In the genomic region with DNA sequence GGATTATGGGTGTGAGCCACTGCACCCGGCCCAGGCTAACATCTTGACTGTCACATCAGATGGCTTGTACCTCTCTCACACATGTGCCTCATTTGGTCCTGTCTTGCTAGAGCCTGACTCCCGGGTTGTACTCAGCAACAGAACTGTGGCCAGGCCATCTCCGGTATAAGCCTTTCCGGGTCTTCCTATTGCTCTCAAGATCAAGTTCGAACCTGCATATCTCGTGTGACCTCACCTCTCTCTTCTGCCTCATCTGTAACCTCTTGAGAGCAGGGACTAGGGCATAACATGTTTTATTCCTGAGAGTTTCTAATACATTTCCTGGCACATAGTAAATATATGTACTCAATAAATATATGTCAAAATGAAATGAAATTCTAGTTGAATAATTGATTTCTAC, we compare ENCODE assay signal across 13 cellular contexts.
A peak's percentile ranks its signal among the peaks of the same experiment; 100 is the strongest.
DNase-seq lines count a peak whose midpoint lies in the region; ATAC-seq and TF ChIP-seq lines count a peak whose summit lies in the region.
"Had no signal": no experiment of that assay in that cellular context is flagged by ENCODE, and none has a peak within 500 bp of the region (broad histone marks: within the 10 kb centered on the region; RNA-seq: fewer than 3 reads in every experiment).

No MANE protein-coding gene starts in this region.

- no peak overlapping the region for H2BK15ac ChIP-seq in mesendoderm (replicated peaks; ENCODE audit: low read depth)

- no peak overlapping the region for H2AFZ ChIP-seq in mammary epithelial cell (ENCODE audit: low read depth, low read length)

- H3K36me3 Mint-ChIP-seq in endodermal cell (ENCODE audit: low read depth), result no peaks in the 10 kb centered on the region
- no peaks in the 10 kb centered on the region for H3K36me3 Mint-ChIP-seq in natural killer cell treated with Interleukin-12 subunit alpha and Interleukin-12 subunit beta and Interleukin-15 and Interleukin-18, amount 100 ng/mL, for 72 hours

- no peak for TF ChIP-seq CTCF in mammary epithelial cell (conservative IDR thresholded peaks at IDR 0.05 in 1 of 2, IDR thresholded peaks at IDR 0.05 in 1 of 2; ENCODE audit: extremely low read depth in 1 of 2, insufficient read depth in 1 of 2, low read depth in 1 of 2, low read length in 2 of 2)
- TF ChIP-seq CTCF in breast epithelium (IDR thresholded peaks at IDR 0.05), result no peak
- no peak for TF ChIP-seq CTCF in endodermal cell (conservative IDR thresholded peaks at IDR 0.05)
- TF ChIP-seq CTCF in heart right ventricle (IDR thresholded peaks at IDR 0.05), result no peak

- no peak overlapping the region for H3K27ac ChIP-seq in mammary epithelial cell (ENCODE audit: insufficient read depth, low read depth, low read length)
- no peak overlapping the region for H3K27ac ChIP-seq in breast epithelium
- H3K27ac ChIP-seq in endodermal cell (ENCODE audit: low read depth, low read length), result no peak overlapping the region
- no peak overlapping the region for H3K27ac ChIP-seq in mesendoderm (ENCODE audit: low read depth, low read length)
- H3K27ac ChIP-seq in heart right ventricle, result no peak overlapping the region
- H3K27ac ChIP-seq: 22Rv1 had no signal

- no peak for ATAC-seq in heart right ventricle
- ATAC-seq in natural killer cell treated with Interleukin-12 subunit alpha and Interleukin-12 subunit beta and Interleukin-15 and Interleukin-18, amount 100 ng/mL, for 72 hours, result no peak

- no peak overlapping the region for H2BK5ac ChIP-seq in mesendoderm (ENCODE audit: low read length)

- H3K27me3 Mint-ChIP-seq in endodermal cell (ENCODE audit: insufficient read depth), result peaks cover 4% of the 10 kb centered on the region
- H3K27me3 Mint-ChIP-seq in natural killer cell treated with Interleukin-12 subunit alpha and Interleukin-12 subunit beta and Interleukin-15 and Interleukin-18, amount 100 ng/mL, for 72 hours, result peaks cover 0 to 5% of the 10 kb centered on the region in 2 donors

- H2AK5ac ChIP-seq in mesendoderm (ENCODE audit: low read length), result peak overlapping the region; percentile 7

- in situ Hi-C loops in mammary epithelial cell (cut with MboI; ENCODE audit: low sequenced_read_pairs in 2 of 2), result no loop called here

- no peak for TF ChIP-seq POLR2A in breast epithelium (IDR thresholded peaks at IDR 0.05)

- dilution Hi-C loops in mammary epithelial cell (cut with HindIII; ENCODE audit: low sequenced_read_pairs), result no loop called here

- no peaks in the 10 kb centered on the region for H3K9me3 ChIP-seq in mammary epithelial cell (replicated peaks; ENCODE audit: insufficient read depth, low read length)
- no peaks in the 10 kb centered on the region for H3K9me3 ChIP-seq in breast epithelium
- H3K9me3 ChIP-seq in endodermal cell (ENCODE audit: control insufficient read depth, low read length), result no peaks in the 10 kb centered on the region
- no peaks in the 10 kb centered on the region for H3K9me3 ChIP-seq in heart right ventricle
- H3K9me3 ChIP-seq: HAP-1 had no signal

- H3K4me1 Mint-ChIP-seq in endodermal cell, result peaks cover 20% of the 10 kb centered on the region
- no peaks in the 10 kb centered on the region for H3K4me1 Mint-ChIP-seq in natural killer cell treated with Interleukin-12 subunit alpha and Interleukin-12 subunit beta and Interleukin-15 and Interleukin-18, amount 100 ng/mL, for 72 hours (ENCODE audit: low read depth in 2 of 2)

- no peak overlapping the region for H4K5ac ChIP-seq in mesendoderm (ENCODE audit: low read length)

- H3K9me3 Mint-ChIP-seq in endodermal cell, result no peaks in the 10 kb centered on the region
- no peaks in the 10 kb centered on the region for H3K9me3 Mint-ChIP-seq in natural killer cell treated with Interleukin-12 subunit alpha and Interleukin-12 subunit beta and Interleukin-15 and Interleukin-18, amount 100 ng/mL, for 72 hours

- no peak overlapping the region for H3K4me3 Mint-ChIP-seq in endodermal cell
- H3K4me3 Mint-ChIP-seq in natural killer cell treated with Interleukin-12 subunit alpha and Interleukin-12 subunit beta and Interleukin-15 and Interleukin-18, amount 100 ng/mL, for 72 hours, result no peak overlapping the region

- H3K79me2 ChIP-seq in mammary epithelial cell (ENCODE audit: insufficient read depth, low read length), result no peaks in the 10 kb centered on the region
- H3K79me2 ChIP-seq in mesendoderm (ENCODE audit: control insufficient read depth, insufficient read depth, low read length), result no peaks in the 10 kb centered on the region

- no peaks in the 10 kb centered on the region for H3K27me3 ChIP-seq in mammary epithelial cell (ENCODE audit: insufficient read depth, low read length)
- H3K27me3 ChIP-seq in breast epithelium, result no peaks in the 10 kb centered on the region
- no peaks in the 10 kb centered on the region for H3K27me3 ChIP-seq in endodermal cell (ENCODE audit: control insufficient read depth, insufficient read depth, low read length, poor library complexity, severe bottlenecking)
- no peaks in the 10 kb centered on the region for H3K27me3 ChIP-seq in mesendoderm (ENCODE audit: insufficient read depth, low read length, poor library complexity)
- peaks cover 0 to under 1% (median 0%) of the 10 kb centered on the region in 7 donors for H3K27me3 ChIP-seq in heart right ventricle

- no peak overlapping the region for H3K23ac ChIP-seq in mesendoderm (ENCODE audit: low read length)

- H3K56ac ChIP-seq in mesendoderm (ENCODE audit: low read length), result no peak overlapping the region

- H3K79me1 ChIP-seq in mesendoderm (ENCODE audit: low read length), result no peaks in the 10 kb centered on the region

- H3K9ac ChIP-seq in mammary epithelial cell (ENCODE audit: insufficient read depth, low read length) (no peak overlapping the region), endodermal cell (ENCODE audit: extremely low read depth, low read length, poor library complexity, severe bottlenecking) (no peak overlapping the region), mesendoderm (ENCODE audit: low read length) (no peak overlapping the region)

- no peaks in the 10 kb centered on the region for H4K20me1 ChIP-seq in mammary epithelial cell (ENCODE audit: insufficient read depth, low read length)

- H3K4me1 ChIP-seq in mammary epithelial cell (ENCODE audit: insufficient read depth, low read length), result no peaks in the 10 kb centered on the region
- H3K4me1 ChIP-seq in breast epithelium, result no peaks in the 10 kb centered on the region
- H3K4me1 ChIP-seq in endodermal cell (ENCODE audit: control insufficient read depth, insufficient read depth, low read length), result peaks cover 7% of the 10 kb centered on the region
- H3K4me1 ChIP-seq in mesendoderm (ENCODE audit: control insufficient read depth, low read depth, low read length), result peaks cover 17% of the 10 kb centered on the region
- peaks cover 0 to 16% (median 5%) of the 10 kb centered on the region in 9 donors for H3K4me1 ChIP-seq in heart right ventricle
- H3K4me1 ChIP-seq: HAP-1 had no signal

- H3K4me2 ChIP-seq in mammary epithelial cell (ENCODE audit: insufficient read depth, low read depth, low read length), result no peak overlapping the region
- no peak overlapping the region for H3K4me2 ChIP-seq in mesendoderm (ENCODE audit: low read length)

- CTCF ChIA-PET in mammary epithelial cell (lab: Charles Lee; ENCODE audit: low non-redundant PET), result no interaction called here

- H4K8ac ChIP-seq in mesendoderm (ENCODE audit: low read depth, low read length), result no peak overlapping the region

- H3K4me3 ChIP-seq in mammary epithelial cell (replicated peaks in 1 of 3; ENCODE audit: insufficient read depth in 1 of 3, low read depth in 2 of 3, low read length in 3 of 3), result no peak overlapping the region
- no peak overlapping the region for H3K4me3 ChIP-seq in breast epithelium
- no peak overlapping the region for H3K4me3 ChIP-seq in endodermal cell (ENCODE audit: low read length)
- H3K4me3 ChIP-seq in mesendoderm (ENCODE audit: low read length), result no peak overlapping the region
- no peak overlapping the region for H3K4me3 ChIP-seq in heart right ventricle
- H3K4me3 ChIP-seq: HAP-1 had no signal

- H2BK120ac ChIP-seq in mesendoderm (ENCODE audit: low read depth, low read length), result no peak overlapping the region

- peak; percentile 61 for DNase-seq in mammary epithelial cell
- no peak for DNase-seq in breast epithelium (ENCODE audit: low spot score in 2 of 2)
- peak; percentile 32 for DNase-seq in endodermal cell
- no peak for DNase-seq in mesendoderm
- no peak for DNase-seq in heart right ventricle
- no peak for DNase-seq in natural killer cell treated with Interleukin-12 subunit alpha and Interleukin-12 subunit beta and Interleukin-15 and Interleukin-18, amount 100 ng/mL, for 72 hours (ENCODE audit: low spot score)
- DNase-seq in LoVo (ENCODE audit: low spot score), result no peak
- no peak for DNase-seq in NCI-H510A treated with DMSO at 0.1 percent for 48 hours (lab: John Stamatoyannopoulos, UW)
- DNase-seq: DMS53, GF-D8, GOT3 had no signal

- no peaks in the 10 kb centered on the region for H3K36me3 ChIP-seq in mammary epithelial cell (ENCODE audit: insufficient read depth, low read length)
- H3K36me3 ChIP-seq in breast epithelium, result no peaks in the 10 kb centered on the region
- no peaks in the 10 kb centered on the region for H3K36me3 ChIP-seq in endodermal cell (ENCODE audit: control insufficient read depth, insufficient read depth, low read length)
- H3K36me3 ChIP-seq in mesendoderm (ENCODE audit: control insufficient read depth, insufficient read depth, low read length), result no peaks in the 10 kb centered on the region
- H3K36me3 ChIP-seq in heart right ventricle, result no peaks in the 10 kb centered on the region
- H3K36me3 ChIP-seq: HAP-1 had no signal

- intact Hi-C loops in mammary epithelial cell (cut with micrococcal nuclease), result loop anchor here (10.0 kb wide), 1 partner anchor 135 kb away; the partner anchor contains the start of gene LIPG
- intact Hi-C loops in breast epithelium (cut with DNase I; ENCODE audit: low total_unique reads), result no loop called here
- intact Hi-C loops in heart right ventricle (cut with DNase I), result no loop called here

- WGBS in mammary epithelial cell (ENCODE audit: low coverage, missing lambda C conversion rate), result 57% methylated on average over 6 of the region's 6 CpGs
- WGBS in endodermal cell (ENCODE audit: insufficient coverage in 1 of 2, insufficient read length in 1 of 2), 2 experiments, result 96 to 97% methylated on average over 5 to 6 of the region's 6 CpGs
- WGBS in mesendoderm (ENCODE audit: extremely low coverage, insufficient coverage, low lambda C conversion rate), result no CpG with 5 or more reads among the region's 6 CpGs
- WGBS in heart right ventricle, 2 donors, result 86 to 89% methylated on average over 6 of the region's 6 CpGs

- no peak overlapping the region for H3K4ac ChIP-seq in mesendoderm (ENCODE audit: low read depth, low read length)

- no TSS peak for BruUV-seq in mammary epithelial cell (replicated peaks; lab: Mats Ljungman, UMichigan)

- H3K18ac ChIP-seq in mesendoderm (ENCODE audit: low read length), result no peak overlapping the region

- no peak overlapping the region for H3K27ac Mint-ChIP-seq in endodermal cell
- no peak overlapping the region for H3K27ac Mint-ChIP-seq in natural killer cell treated with Interleukin-12 subunit alpha and Interleukin-12 subunit beta and Interleukin-15 and Interleukin-18, amount 100 ng/mL, for 72 hours

Comparison
In these comparisons a context has a peak if more than half of its experiments do, and no peak if none do; other contexts are left out.
1. DNase-seq: peak in mammary epithelial cell (single experiment) and endodermal cell (single experiment); none in breast epithelium (0 of 2), mesendoderm (single experiment), heart right ventricle (0 of 2), natural killer cell treated with Interleukin-12 subunit alpha and Interleukin-12 subunit beta and Interleukin-15 and Interleukin-18, amount 100 ng/mL, for 72 hours (single experiment), LoVo (single experiment) and NCI-H510A treated with DMSO at 0.1 percent for 48 hours (single experiment).